25 cellular contexts compared by ENCODE assay signal in genomic region chr6:87824813-87825475, GRCh38.
A peak's percentile ranks its signal among the peaks of the same experiment; 100 is the strongest.
DNase-seq lines count a peak whose midpoint lies in the region; ATAC-seq and TF ChIP-seq lines count a peak whose summit lies in the region.
"Had no signal": no experiment of that assay in that cellular context is flagged by ENCODE, and none has a peak within 500 bp of the region (broad histone marks: within the 10 kb centered on the region; RNA-seq: fewer than 3 reads in every experiment).

No MANE protein-coding gene starts in this region.

- intact Hi-C loops in Right ventricle myocardium superior (cut with DNase I), result no loop called here
- intact Hi-C loops in natural killer cell (cut with micrococcal nuclease), result no loop called here

- TF ChIP-seq CTCF in right atrium auricular region (IDR thresholded peaks at IDR 0.05) (no peak), mesothelial cell of epicardium (IDR thresholded peaks at IDR 0.05; ENCODE audit: unreplicated experiment) (no peak), RWPE1 (conservative IDR thresholded peaks at IDR 0.05; ENCODE audit: low read depth) (no peak), foreskin fibroblast (IDR thresholded peaks at IDR 0.05; ENCODE audit: low read depth, low read length) (no peak), natural killer cell (IDR thresholded peaks at IDR 0.05) (no peak)

- H3K4me1 Mint-ChIP-seq in activated T-helper 17 cell treated with anti-CD3 and anti-CD28 coated beads, Interleukin-2, amount 50 U/mL, for 72 hours, result peaks cover 19% of the 10 kb centered on the region
- H3K4me1 Mint-ChIP-seq in mesothelial cell of epicardium, result peaks cover 36% of the 10 kb centered on the region
- H3K4me1 Mint-ChIP-seq in natural killer cell, result peaks cover 0 to 10% of the 10 kb centered on the region in 2 donors

- H3K4me1 ChIP-seq in right atrium auricular region, result no peaks in the 10 kb centered on the region
- H3K4me1 ChIP-seq: pancreas had no signal

- CTCF ChIA-PET in RWPE1 (lab: Yijun Ruan, JAX), result interaction anchor here (0.6 to 0.7 kb wide), 2 partner anchors 326 to 678 kb away, joined by 4 to 5 read pairs; no protein-coding TSS in a partner anchor

- H3K27me3 Mint-ChIP-seq in activated T-helper 17 cell treated with anti-CD3 and anti-CD28 coated beads, Interleukin-2, amount 50 U/mL, for 72 hours, result no peaks in the 10 kb centered on the region
- H3K27me3 Mint-ChIP-seq in mesothelial cell of epicardium (ENCODE audit: low read depth), result no peaks in the 10 kb centered on the region
- no peaks in the 10 kb centered on the region for H3K27me3 Mint-ChIP-seq in natural killer cell (ENCODE audit: low read depth in 2 of 2)

- peak overlapping the region; percentile 86 for H3K27ac Mint-ChIP-seq in activated T-helper 17 cell treated with anti-CD3 and anti-CD28 coated beads, Interleukin-2, amount 50 U/mL, for 72 hours
- peak overlapping the region; percentile 45 for H3K27ac Mint-ChIP-seq in mesothelial cell of epicardium
- no peak overlapping the region for H3K27ac Mint-ChIP-seq in natural killer cell
- H3K27ac Mint-ChIP-seq: activated naive CD4-positive, alpha-beta T cell treated with anti-CD3 and anti-CD28 coated beads for 36 hours; CD8-positive, alpha-beta T cell had no signal

- no peaks in the 10 kb centered on the region for H3K9me3 ChIP-seq in right atrium auricular region
- H3K9me3 ChIP-seq: pancreas had no signal

- no peaks in the 10 kb centered on the region for H3K27me3 ChIP-seq in right atrium auricular region
- H3K27me3 ChIP-seq: pancreas had no signal

- ATAC-seq in Right ventricle myocardium superior (ENCODE audit: poor library complexity), result peak; percentile 63
- peak; percentile 72 for ATAC-seq in activated T-helper 17 cell treated with anti-CD3 and anti-CD28 coated beads, Interleukin-2, amount 50 U/mL, for 72 hours (replicated peaks)
- ATAC-seq in natural killer cell, result no peak

- H3K36me3 ChIP-seq in right atrium auricular region, result no peaks in the 10 kb centered on the region
- H3K36me3 ChIP-seq: pancreas had no signal

- DNase-seq in Right ventricle myocardium superior (no peak), right atrium auricular region (ENCODE audit: low spot score) (no peak), mesothelial cell of epicardium (ENCODE audit: low spot score in 2 of 2, unreplicated experiment in 2 of 2) (no peak), NCI-H82 (lab: John Stamatoyannopoulos, UW) (no peak), RWPE1 (ENCODE audit: low spot score) (no peak), foreskin fibroblast (no peak), natural killer cell (no peak)
- DNase-seq: ACHN; activated CD4-positive, alpha-beta T cell treated with anti-CD3 and anti-CD28 coated beads, Interleukin-2, amount 50 U/mL, for 1 hour; activated naive CD4-positive, alpha-beta T cell treated with anti-CD3 and anti-CD28 coated beads for 36 hours; activated T-cell treated with anti-CD3 and anti-CD28 coated beads for 4 hours; anterior cingulate cortex; CD8-positive, alpha-beta T cell; cerebellar nuclear complex; effector memory CD4-positive, alpha-beta T cell; glutamatergic neuron; KBM-7; NCI-H1092; NCI-H2029 treated with DMSO at 0.1 percent for 48 hours; NCI-H446 treated with DMSO at 0.1 percent for 48 hours; NK-92 treated with Interleukin-12 subunit alpha and Interleukin-12 subunit beta, amount 100 ng/mL, for 24 hours; pancreas; stimulated activated CD4-positive, alpha-beta T cell treated with anti-CD3 and anti-CD28 coated beads, Interleukin-4, amount 100 ng/mL, for 24 hours had no signal

- no peaks in the 10 kb centered on the region for H3K36me3 Mint-ChIP-seq in activated T-helper 17 cell treated with anti-CD3 and anti-CD28 coated beads, Interleukin-2, amount 50 U/mL, for 72 hours (ENCODE audit: low read depth)
- H3K36me3 Mint-ChIP-seq in mesothelial cell of epicardium (no peaks in the 10 kb centered on the region), natural killer cell (no peaks in the 10 kb centered on the region)
- H3K36me3 Mint-ChIP-seq: CD8-positive, alpha-beta T cell had no signal

- H3K9me3 Mint-ChIP-seq in activated T-helper 17 cell treated with anti-CD3 and anti-CD28 coated beads, Interleukin-2, amount 50 U/mL, for 72 hours, result no peaks in the 10 kb centered on the region
- H3K9me3 Mint-ChIP-seq in mesothelial cell of epicardium (no peaks in the 10 kb centered on the region), natural killer cell (no peaks in the 10 kb centered on the region)
- H3K9me3 Mint-ChIP-seq: activated naive CD4-positive, alpha-beta T cell treated with anti-CD3 and anti-CD28 coated beads for 36 hours; CD8-positive, alpha-beta T cell had no signal

- H3K27ac ChIP-seq in right atrium auricular region (peak overlapping the region in 1 of 2 donors; percentile 10), RWPE1 (no peak overlapping the region)
- H3K27ac ChIP-seq: pancreas had no signal

- no peak overlapping the region for H3K4me3 ChIP-seq in right atrium auricular region
- H3K4me3 ChIP-seq in foreskin fibroblast (ENCODE audit: low read depth in 1 of 2, low read length in 2 of 2), result no peak overlapping the region
- H3K4me3 ChIP-seq: pancreas, smooth muscle cell had no signal

- POLR2A ChIA-PET in RWPE1 (lab: Yijun Ruan, JAX; ENCODE audit: low non-redundant PET), result no interaction called here

- H3K4me3 Mint-ChIP-seq in activated T-helper 17 cell treated with anti-CD3 and anti-CD28 coated beads, Interleukin-2, amount 50 U/mL, for 72 hours, result peak overlapping the region; percentile 32
- H3K4me3 Mint-ChIP-seq in mesothelial cell of epicardium (no peak overlapping the region), natural killer cell (no peak overlapping the region)
- H3K4me3 Mint-ChIP-seq: activated naive CD4-positive, alpha-beta T cell treated with anti-CD3 and anti-CD28 coated beads for 36 hours; CD8-positive, alpha-beta T cell had no signal

Comparison
In these comparisons a context has a peak if more than half of its experiments do, and no peak if none do; other contexts are left out.
1. ATAC-seq: peak in Right ventricle myocardium superior (single experiment) and activated T-helper 17 cell treated with anti-CD3 and anti-CD28 coated beads, Interleukin-2, amount 50 U/mL, for 72 hours (single experiment); none in natural killer cell (0 of 3).
2. H3K27ac Mint-ChIP-seq: peak in activated T-helper 17 cell treated with anti-CD3 and anti-CD28 coated beads, Interleukin-2, amount 50 U/mL, for 72 hours (single experiment) and mesothelial cell of epicardium (single experiment); none in natural killer cell (0 of 2).